ENCODE assay signal across 13 cellular contexts in genomic region chrX:2351999-2352995, GRCh38.
DNase-seq lines count a peak whose midpoint lies in the region; ATAC-seq and TF ChIP-seq lines count a peak whose summit lies in the region.
"Had no signal": no experiment of that assay in that cellular context is flagged by ENCODE, and none has a peak within 500 bp of the region (broad histone marks: within the 10 kb centered on the region; RNA-seq: fewer than 3 reads in every experiment).

No MANE protein-coding gene starts in this region.

- peaks cover 7% of the 10 kb centered on the region for H3K9me3 Mint-ChIP-seq in T-helper 2 cell treated with Interferon-gamma antibody and Interleukin-4, amounts not matched to agents 5 μg/mL and 100 μg/mL, for 36 hours

- H3K27ac Mint-ChIP-seq in T-helper 2 cell treated with Interferon-gamma antibody and Interleukin-4, amounts not matched to agents 5 μg/mL and 100 μg/mL, for 36 hours: no peak overlapping the region
- H3K27ac Mint-ChIP-seq: activated naive CD8-positive, alpha-beta T cell; T-helper 17 cell had no signal

- no peaks in the 10 kb centered on the region for H3K36me3 ChIP-seq in RWPE2 (ENCODE audit: low read depth)
- H3K36me3 ChIP-seq: prostate gland had no signal

- peaks cover 5% of the 10 kb centered on the region for H3K36me3 Mint-ChIP-seq in T-helper 2 cell treated with Interferon-gamma antibody and Interleukin-4, amounts not matched to agents 5 μg/mL and 100 μg/mL, for 36 hours (ENCODE audit: low read depth)

- no peaks in the 10 kb centered on the region for H3K27me3 Mint-ChIP-seq in T-helper 2 cell treated with Interferon-gamma antibody and Interleukin-4, amounts not matched to agents 5 μg/mL and 100 μg/mL, for 36 hours (ENCODE audit: low read depth)
- H3K27me3 Mint-ChIP-seq: activated naive CD8-positive, alpha-beta T cell; T-helper 17 cell had no signal

- no peaks in the 10 kb centered on the region for H3K4me1 ChIP-seq in RWPE2 (ENCODE audit: insufficient read depth, poor library complexity, severe bottlenecking)
- H3K4me1 ChIP-seq: prostate gland had no signal

- peak; percentile 87 for ATAC-seq in RWPE2 (ENCODE audit: low read depth)
- no peak for ATAC-seq in HG03442 (IDR thresholded peaks at IDR 0.05; ENCODE audit: unreplicated experiment)
- no peak for ATAC-seq in GM18870 (IDR thresholded peaks at IDR 0.05; ENCODE audit: unreplicated experiment)
- ATAC-seq: T-helper 17 cell had no signal

- TF ChIP-seq CTCF in RWPE2 (IDR thresholded peaks at IDR 0.05; ENCODE audit: poor library complexity, severe bottlenecking) (no peak), foreskin fibroblast (IDR thresholded peaks at IDR 0.05; ENCODE audit: low read depth, low read length) (no peak), retinal pigment epithelial cell (conservative IDR thresholded peaks at IDR 0.05; ENCODE audit: low read depth, low read length) (no peak)

- H3K4me3 Mint-ChIP-seq in T-helper 2 cell treated with Interferon-gamma antibody and Interleukin-4, amounts not matched to agents 5 μg/mL and 100 μg/mL, for 36 hours: no peak overlapping the region
- H3K4me3 Mint-ChIP-seq: activated naive CD8-positive, alpha-beta T cell; T-helper 17 cell had no signal

- DNase-seq in T-helper 2 cell treated with Interferon-gamma antibody and Interleukin-4, amounts not matched to agents 5 μg/mL and 100 μg/mL, for 36 hours (ENCODE audit: low spot score): peak; percentile 28
- DNase-seq in T-helper 2 cell: no peak
- no peak for DNase-seq in RWPE2 (ENCODE audit: low spot score)
- DNase-seq in foreskin fibroblast: peak; percentile 97 to 98
- peak; percentile 28 for DNase-seq in retinal pigment epithelial cell (ENCODE audit: low read depth)
- no peak for DNase-seq in NCI-H774 (lab: John Stamatoyannopoulos, UW)
- DNase-seq: NCI-H2029, T-helper 17 cell had no signal

- H3K4me3 ChIP-seq in RWPE2 (ENCODE audit: severe bottlenecking) (no peak overlapping the region), foreskin fibroblast (ENCODE audit: low read depth in 1 of 2, low read length in 2 of 2) (no peak overlapping the region), retinal pigment epithelial cell (ENCODE audit: low read length) (no peak overlapping the region)
- H3K4me3 ChIP-seq: prostate gland had no signal

- H3K27me3 ChIP-seq in RWPE2 (ENCODE audit: insufficient read depth, poor library complexity, severe bottlenecking): no peaks in the 10 kb centered on the region

- H3K9me3 ChIP-seq in RWPE2 (ENCODE audit: severe bottlenecking): no peaks in the 10 kb centered on the region
- H3K9me3 ChIP-seq: prostate gland had no signal

- no peaks in the 10 kb centered on the region for H3K4me1 Mint-ChIP-seq in T-helper 2 cell treated with Interferon-gamma antibody and Interleukin-4, amounts not matched to agents 5 μg/mL and 100 μg/mL, for 36 hours (ENCODE audit: low read depth)

- H3K27ac ChIP-seq in RWPE2 (ENCODE audit: poor library complexity, severe bottlenecking): peak overlapping the region; percentile 61
- H3K27ac ChIP-seq: 22Rv1, prostate gland had no signal

Comparison
In these comparisons a context has a peak if more than half of its experiments do, and no peak if none do; other contexts are left out.
1. DNase-seq: peak in T-helper 2 cell treated with Interferon-gamma antibody and Interleukin-4, amounts not matched to agents 5 μg/mL and 100 μg/mL, for 36 hours (single experiment), foreskin fibroblast (2 of 2) and retinal pigment epithelial cell (single experiment); none in T-helper 2 cell (0 of 5), RWPE2 (single experiment) and NCI-H774 (single experiment).